ENCODE assay signal across 16 cellular contexts in genomic region chr4:142291299-142291698, GRCh38.
"Had no signal": no experiment of that assay in that cellular context is flagged by ENCODE, and none has a peak within 500 bp of the region (broad histone marks: within the 10 kb centered on the region; RNA-seq: fewer than 3 reads in every experiment).

No MANE protein-coding gene starts in this region.

- H3K4me3 Mint-ChIP-seq: activated naive CD8-positive, alpha-beta T cell treated with anti-CD3 and anti-CD28 coated beads, Interleukin-2, amount 10 ng/mL, durations not matched to agents 7 days and 5 days; brain; nephron had no signal

- ATAC-seq: left lobe of liver had no signal

- H3K27ac Mint-ChIP-seq: activated naive CD8-positive, alpha-beta T cell treated with anti-CD3 and anti-CD28 coated beads, Interleukin-2, amount 10 ng/mL, durations not matched to agents 7 days and 5 days; brain; nephron had no signal

- DNase-seq: activated CD4-positive, alpha-beta T cell treated with anti-CD3 and anti-CD28 coated beads, Interleukin-2, amount 50 U/mL, for 48 hours; activated naive CD8-positive, alpha-beta T cell treated with anti-CD3 and anti-CD28 coated beads, Interleukin-2, amount 10 ng/mL, durations not matched to agents 7 days and 5 days; anterior cingulate cortex; cerebellar nuclear complex; cortex of kidney; kidney; SHP77 treated with DMSO at 0.1 percent for 48 hours; sigmoid colon; SK-N-SH; stimulated activated naive CD4-positive, alpha-beta T cell treated with Interleukin-2 at 50 U/mL for 16 hours; T-helper 9 cell; transverse colon; uterus had no signal

- H3K27me3 Mint-ChIP-seq: activated naive CD8-positive, alpha-beta T cell treated with anti-CD3 and anti-CD28 coated beads, Interleukin-2, amount 10 ng/mL, durations not matched to agents 7 days and 5 days had no signal
